ENCODE assay signal across 1 cellular context in genomic region chr5:74686962-74687751, GRCh38.
TF ChIP-seq lines count a peak whose summit lies in the region.

No MANE protein-coding gene starts in this region.

TF ChIP-seq in SK-N-SH, 30 proteins besides CTCF, POLR2A, EP300 and RAD21 (continued from another document):
- TF ChIP-seq, protein P1, sequence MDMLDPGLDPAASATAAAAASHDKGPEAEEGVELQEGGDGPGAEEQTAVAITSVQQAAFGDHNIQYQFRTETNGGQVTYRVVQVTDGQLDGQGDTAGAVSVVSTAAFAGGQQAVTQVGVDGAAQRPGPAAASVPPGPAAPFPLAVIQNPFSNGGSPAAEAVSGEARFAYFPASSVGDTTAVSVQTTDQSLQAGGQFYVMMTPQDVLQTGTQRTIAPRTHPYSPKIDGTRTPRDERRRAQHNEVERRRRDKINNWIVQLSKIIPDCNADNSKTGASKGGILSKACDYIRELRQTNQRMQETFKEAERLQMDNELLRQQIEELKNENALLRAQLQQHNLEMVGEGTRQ (IDR thresholded peaks at IDR 0.05; ENCODE audit: borderline replicate concordance, low read depth, low read length): no peak
- TF ChIP-seq MEF2A (IDR thresholded peaks at IDR 0.05; ENCODE audit: borderline replicate concordance, low read depth) (no peak), SMC3 (IDR thresholded peaks at IDR 0.05; ENCODE audit: low read depth, low read length) (no peak), ELF1 (IDR thresholded peaks at IDR 0.05) (no peak), GABPA (IDR thresholded peaks at IDR 0.05; ENCODE audit: low read depth) (no peak), FOXJ3 (CRISPR knock-in tag; IDR thresholded peaks at IDR 0.05) (no peak)
- TF ChIP-seq, protein P2, sequence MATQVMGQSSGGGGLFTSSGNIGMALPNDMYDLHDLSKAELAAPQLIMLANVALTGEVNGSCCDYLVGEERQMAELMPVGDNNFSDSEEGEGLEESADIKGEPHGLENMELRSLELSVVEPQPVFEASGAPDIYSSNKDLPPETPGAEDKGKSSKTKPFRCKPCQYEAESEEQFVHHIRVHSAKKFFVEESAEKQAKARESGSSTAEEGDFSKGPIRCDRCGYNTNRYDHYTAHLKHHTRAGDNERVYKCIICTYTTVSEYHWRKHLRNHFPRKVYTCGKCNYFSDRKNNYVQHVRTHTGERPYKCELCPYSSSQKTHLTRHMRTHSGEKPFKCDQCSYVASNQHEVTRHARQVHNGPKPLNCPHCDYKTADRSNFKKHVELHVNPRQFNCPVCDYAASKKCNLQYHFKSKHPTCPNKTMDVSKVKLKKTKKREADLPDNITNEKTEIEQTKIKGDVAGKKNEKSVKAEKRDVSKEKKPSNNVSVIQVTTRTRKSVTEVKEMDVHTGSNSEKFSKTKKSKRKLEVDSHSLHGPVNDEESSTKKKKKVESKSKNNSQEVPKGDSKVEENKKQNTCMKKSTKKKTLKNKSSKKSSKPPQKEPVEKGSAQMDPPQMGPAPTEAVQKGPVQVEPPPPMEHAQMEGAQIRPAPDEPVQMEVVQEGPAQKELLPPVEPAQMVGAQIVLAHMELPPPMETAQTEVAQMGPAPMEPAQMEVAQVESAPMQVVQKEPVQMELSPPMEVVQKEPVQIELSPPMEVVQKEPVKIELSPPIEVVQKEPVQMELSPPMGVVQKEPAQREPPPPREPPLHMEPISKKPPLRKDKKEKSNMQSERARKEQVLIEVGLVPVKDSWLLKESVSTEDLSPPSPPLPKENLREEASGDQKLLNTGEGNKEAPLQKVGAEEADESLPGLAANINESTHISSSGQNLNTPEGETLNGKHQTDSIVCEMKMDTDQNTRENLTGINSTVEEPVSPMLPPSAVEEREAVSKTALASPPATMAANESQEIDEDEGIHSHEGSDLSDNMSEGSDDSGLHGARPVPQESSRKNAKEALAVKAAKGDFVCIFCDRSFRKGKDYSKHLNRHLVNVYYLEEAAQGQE (IDR thresholded peaks at IDR 0.05; ENCODE audit: low read depth, low read length): no peak
